8 cellular contexts compared by ENCODE assay signal in genomic region chr3:156681003-156681402, GRCh38. TPM values are rescaled to one million over a fixed set of nuclear protein-coding genes. Genes with fewer than 3 reads are reported as not detected.
A peak's percentile ranks its signal among the peaks of the same experiment; 100 is the strongest.
DNase-seq lines count a peak whose midpoint lies in the region; ATAC-seq and TF ChIP-seq lines count a peak whose summit lies in the region.

No MANE protein-coding gene starts in this region.

- H3K4me3 ChIP-seq in lung = no peak overlapping the region

- no peak for TF ChIP-seq CTCF in lung (IDR thresholded peaks at IDR 0.05; ENCODE audit: control extremely low read depth, extremely low read depth)

- DNase-seq in COLO668 (lab: John Stamatoyannopoulos, UW; ENCODE audit: unreplicated experiment) (peak; percentile 68), NCI-H524 treated with DMSO at 0.1 percent for 48 hours (lab: John Stamatoyannopoulos, UW) (peak; percentile 22), T47D (ENCODE audit: low read depth in 1 of 2, low spot score in 1 of 2) (peak; percentile 26 to 95), lung (ENCODE audit: low spot score) (peak; percentile 45)
- no peak for DNase-seq in stimulated activated CD4-positive, alpha-beta T cell treated with anti-CD3 and anti-CD28 coated beads, Interleukin-4, amount 100 ng/mL, for 4 hours
- DNase-seq in stimulated activated CD4-positive, alpha-beta T cell treated with anti-CD3 and anti-CD28 coated beads, Interleukin-1b, Interleukin-23, amount 100 ng/mL, for 48 hours = no peak

- 9 to 11% methylated on average over 4 of the region's 4 CpGs for WGBS in lung, 2 donors

- peaks cover 8 to 9% of the 10 kb centered on the region in 2 donors for H3K36me3 ChIP-seq in lung (ENCODE audit: control insufficient read depth in 2 of 2, insufficient read depth in 2 of 2, low read length in 2 of 2)

- no peaks in the 10 kb centered on the region for H3K9me3 ChIP-seq in lung (ENCODE audit: control insufficient read depth in 2 of 2, insufficient read depth in 1 of 2, low read length in 1 of 2)

- peaks cover 6 to 39% of the 10 kb centered on the region in 2 donors for H3K4me1 ChIP-seq in lung (ENCODE audit: control insufficient read depth in 2 of 2, insufficient read depth in 2 of 2, low read length in 2 of 2)

- peak overlapping the region in 1 of 2 donors; percentile 33 for H3K27ac ChIP-seq in lung (ENCODE audit: low read depth in 1 of 2, low read length in 1 of 2)

- ATAC-seq in GM19035 (IDR thresholded peaks at IDR 0.05; ENCODE audit: unreplicated experiment) = peak; percentile 77
- ATAC-seq in HG03108 (IDR thresholded peaks at IDR 0.05; ENCODE audit: unreplicated experiment) = peak; percentile 56
- peak; percentile 67 for ATAC-seq in lung (ENCODE audit: insufficient read depth, low FRiP score)

- no peaks in the 10 kb centered on the region for H3K27me3 ChIP-seq in lung (ENCODE audit: control insufficient read depth, insufficient read depth)

- in situ Hi-C loops in T47D (cut with HindIII; ENCODE audit: low pct_unique_long_range_greater_than_20kb, low sequenced_read_pairs) = no loop called here

RNA-seq across cellular contexts. Expression of gene TIPARP, which starts 6.6 kb away (rescaled TPM):
- 10 to 100 TPM; 51.4 to 56.1 TPM for total RNA-seq in lung
- polyA plus RNA-seq in lung = 10 to 100 TPM; 20.8 to 28.6 TPM

Comparison
In these comparisons a context has a peak if more than half of its experiments do, and no peak if none do; other contexts are left out.
1. DNase-seq: peak in COLO668 (single experiment), NCI-H524 treated with DMSO at 0.1 percent for 48 hours (single experiment), T47D (2 of 2) and lung (single experiment); none in stimulated activated CD4-positive, alpha-beta T cell treated with anti-CD3 and anti-CD28 coated beads, Interleukin-4, amount 100 ng/mL, for 4 hours (0 of 2) and stimulated activated CD4-positive, alpha-beta T cell treated with anti-CD3 and anti-CD28 coated beads, Interleukin-1b, Interleukin-23, amount 100 ng/mL, for 48 hours (single experiment).
2. Peak in every context shown above with its lines, with median percentiles within 50 percentile points of each other: ATAC-seq.